ENCODE assay signal across 1 cellular context in genomic region chr17:78559749-78560368, GRCh38.
TF ChIP-seq lines count a peak whose summit lies in the region.

No MANE protein-coding gene starts in this region.

TF ChIP-seq in GM23338, 12 proteins besides CTCF, POLR2A, EP300 and RAD21 (continued from another document):
- TF ChIP-seq ZNF462 (CRISPR knock-in tag; IDR thresholded peaks at IDR 0.05) (no peak), EZH2 (IDR thresholded peaks at IDR 0.05; ENCODE audit: low read depth, unreplicated experiment) (no peak), STAT1 (IDR thresholded peaks at IDR 0.05; ENCODE audit: unreplicated experiment) (no peak), ZNF114 (CRISPR knock-in tag; IDR thresholded peaks at IDR 0.05) (no peak)
